Comparison of ENCODE assay signal across 8 cellular contexts in genomic region chr2:223945755-223946154, GRCh38. TPM values are rescaled to one million over a fixed set of nuclear protein-coding genes. Genes with fewer than 3 reads are reported as not detected.
DNase-seq lines count a peak whose midpoint lies in the region; ATAC-seq and TF ChIP-seq lines count a peak whose summit lies in the region.

No MANE protein-coding gene starts in this region.

- no peak overlapping the region for H3K18ac ChIP-seq in H9 (ENCODE audit: insufficient read length, low read depth, low read length)

- no peak overlapping the region for H3K27ac ChIP-seq in mammary epithelial cell (ENCODE audit: insufficient read depth, low read depth, low read length)
- no peak overlapping the region for H3K27ac ChIP-seq in H9 (ENCODE audit: insufficient read length, low read depth, low read length)

- H2AFZ ChIP-seq in mammary epithelial cell (ENCODE audit: low read depth, low read length) (peak overlapping the region; percentile 92), neuron (ENCODE audit: low read depth, low read length) (peak overlapping the region; percentile 76), H9 (ENCODE audit: low read length) (no peak overlapping the region)

- H3K23ac ChIP-seq in H9 (ENCODE audit: insufficient read length, low read depth, low read length): no peak overlapping the region

- H3K9me3 Mint-ChIP-seq in Caco-2 (ENCODE audit: unreplicated experiment) (no peaks in the 10 kb centered on the region), osteocyte (ENCODE audit: unreplicated experiment) (no peaks in the 10 kb centered on the region), H9 (no peaks in the 10 kb centered on the region; a peak in 1 of 5 replicates)

- H3K27me3 ChIP-seq in Caco-2 (replicated peaks; ENCODE audit: control insufficient read depth, insufficient read depth, low read length) (no peaks in the 10 kb centered on the region), MG63 (no peaks in the 10 kb centered on the region), mammary epithelial cell (ENCODE audit: insufficient read depth, low read length) (no peaks in the 10 kb centered on the region), neuron (ENCODE audit: insufficient read depth, low read length) (no peaks in the 10 kb centered on the region), H9 (ENCODE audit: insufficient read depth, low read length) (no peaks in the 10 kb centered on the region)

- CTCF ChIA-PET in Caco-2 (lab: Charles Lee) (no interaction called here), mammary epithelial cell (lab: Charles Lee; ENCODE audit: low non-redundant PET) (no interaction called here)

- ATAC-seq in HG02642 (IDR thresholded peaks at IDR 0.05; ENCODE audit: poor library complexity, unreplicated experiment): no peak

- H3K27ac Mint-ChIP-seq in Caco-2 (ENCODE audit: unreplicated experiment) (no peak overlapping the region), osteocyte (ENCODE audit: unreplicated experiment) (no peak overlapping the region), H9 (no peak overlapping the region)

- H2BK5ac ChIP-seq in H9 (ENCODE audit: insufficient read length, low read length): no peak overlapping the region

- intact Hi-C loops in Caco-2 (cut with micrococcal nuclease; ENCODE audit: unreplicated experiment): loop anchor here (1.0 kb wide), 3 partner anchors 12 to 37 kb away; partner anchors contain the start of gene MRPL44
- intact Hi-C loops in mammary epithelial cell (cut with micrococcal nuclease): loop anchor here (1.0 kb wide), 1 partner anchor 12 kb away; the partner anchor contains the start of gene MRPL44

- in situ Hi-C loops in mammary epithelial cell (cut with MboI; ENCODE audit: low sequenced_read_pairs in 2 of 2): no loop called here

- no peak overlapping the region for H2BK12ac ChIP-seq in H9 (ENCODE audit: insufficient read length, low read depth, low read length)

- peaks cover 2% of the 10 kb centered on the region for H3K23me2 ChIP-seq in H9 (ENCODE audit: insufficient read length, low read depth, low read length, poor library complexity, severe bottlenecking)

- H3K36me3 ChIP-seq in Caco-2 (ENCODE audit: control insufficient read depth, insufficient read depth, low read length): no peaks in the 10 kb centered on the region
- no peaks in the 10 kb centered on the region for H3K36me3 ChIP-seq in MG63
- no peaks in the 10 kb centered on the region for H3K36me3 ChIP-seq in mammary epithelial cell (ENCODE audit: insufficient read depth, low read length)
- no peaks in the 10 kb centered on the region for H3K36me3 ChIP-seq in neuron (ENCODE audit: insufficient read depth, low read length)

- POLR2A ChIA-PET in Caco-2 (lab: Charles Lee): interaction anchor here (1.0 to 1.6 kb wide), 2 partner anchors 15 to 84 kb away, joined by 3 to 11 read pairs; no protein-coding TSS in a partner anchor

- H4K20me1 ChIP-seq in mammary epithelial cell (ENCODE audit: insufficient read depth, low read length) (no peaks in the 10 kb centered on the region), H9 (ENCODE audit: control insufficient read depth, insufficient read depth, insufficient read length) (no peaks in the 10 kb centered on the region)

- H3K4me2 ChIP-seq in mammary epithelial cell (ENCODE audit: insufficient read depth, low read depth, low read length): peak overlapping the region; percentile 44
- H3K4me2 ChIP-seq in H9 (ENCODE audit: insufficient read depth, insufficient read length, low read length): no peak overlapping the region

- H3T11ph ChIP-seq in H9 (ENCODE audit: low read length): no peak overlapping the region

- BruUV-seq in Caco-2 (replicated peaks; lab: Mats Ljungman, UMichigan) (no TSS peak), mammary epithelial cell (replicated peaks; lab: Mats Ljungman, UMichigan) (no TSS peak)

- H3K79me2 ChIP-seq in mammary epithelial cell (ENCODE audit: insufficient read depth, low read length) (peaks cover 42% of the 10 kb centered on the region), H9 (ENCODE audit: insufficient read depth, low read length) (peaks cover 16% of the 10 kb centered on the region; the same call in 1 of the 2 replicates)

- no peak overlapping the region for H4K8ac ChIP-seq in H9 (replicated peaks; ENCODE audit: insufficient read length, low read depth, low read length)

- H3K9me3 ChIP-seq in Caco-2 (no peaks in the 10 kb centered on the region), MG63 (no peaks in the 10 kb centered on the region), mammary epithelial cell (replicated peaks; ENCODE audit: insufficient read depth, low read length) (no peaks in the 10 kb centered on the region), neuron (ENCODE audit: low read length) (no peaks in the 10 kb centered on the region), H9 (ENCODE audit: control insufficient read depth, low read depth, low read length) (no peaks in the 10 kb centered on the region)

- no peak overlapping the region for H2BK15ac ChIP-seq in H9 (ENCODE audit: low read depth, low read length)

- H3K9ac ChIP-seq in mammary epithelial cell (ENCODE audit: insufficient read depth, low read length) (no peak overlapping the region), H9 (ENCODE audit: extremely low read depth, insufficient read length, low read length) (no peak overlapping the region)

- no peak overlapping the region for H4K91ac ChIP-seq in H9 (ENCODE audit: insufficient read length, low read depth, low read length)

- H2AK5ac ChIP-seq in H9 (ENCODE audit: insufficient read length, low read length): no peak overlapping the region

- 50% methylated on average over 4 of the region's 4 CpGs for WGBS in mammary epithelial cell (ENCODE audit: low coverage, missing lambda C conversion rate)
- no CpG with 5 or more reads among the region's 4 CpGs for WGBS in H9 (ENCODE audit: extremely low coverage, insufficient read length, low lambda C conversion rate)

- no peak overlapping the region for H3K56ac ChIP-seq in H9 (ENCODE audit: insufficient read length, low read depth, low read length)

- no peak overlapping the region for H4K5ac ChIP-seq in H9 (ENCODE audit: insufficient read length, low read depth, low read length)

- H3K4me3 Mint-ChIP-seq in Caco-2 (ENCODE audit: unreplicated experiment) (peak overlapping the region; percentile 97), osteocyte (ENCODE audit: unreplicated experiment) (no peak overlapping the region), H9 (peak overlapping the region in 1 of 2 experiments; percentile 99; a peak in 2 of 5 replicates)

- H3K36me3 Mint-ChIP-seq in Caco-2 (ENCODE audit: insufficient read depth, unreplicated experiment) (peaks cover 33% of the 10 kb centered on the region), osteocyte (ENCODE audit: unreplicated experiment) (peaks cover 5% of the 10 kb centered on the region), H9 (ENCODE audit: insufficient read depth in 1 of 3, low read depth in 3 of 3) (peaks cover 8 to 13% (median 10%) of the 10 kb centered on the region in 3 experiments)

- TF ChIP-seq CTCF in Caco-2 (IDR thresholded peaks at IDR 0.05; ENCODE audit: insufficient read depth in 1 of 2, low read depth in 1 of 2, low read length in 1 of 2, severe bottlenecking in 1 of 2, unreplicated experiment in 1 of 2) (no peak), mammary epithelial cell (conservative IDR thresholded peaks at IDR 0.05 in 1 of 2, IDR thresholded peaks at IDR 0.05 in 1 of 2; ENCODE audit: extremely low read depth in 1 of 2, insufficient read depth in 1 of 2, low read depth in 1 of 2, low read length in 2 of 2) (no peak), osteocyte (IDR thresholded peaks at IDR 0.05) (no peak), H9 (conservative IDR thresholded peaks at IDR 0.05) (no peak)

- no peak overlapping the region for H2BK120ac ChIP-seq in H9 (ENCODE audit: low read depth, low read length, poor library complexity, severe bottlenecking)

- H3K4me1 ChIP-seq in Caco-2 (peaks cover 14% of the 10 kb centered on the region), mammary epithelial cell (ENCODE audit: insufficient read depth, low read length) (peaks cover 21% of the 10 kb centered on the region), neuron (ENCODE audit: insufficient read depth, low read length) (peaks cover 10% of the 10 kb centered on the region), H9 (ENCODE audit: insufficient read depth, low read length) (peaks cover 13% of the 10 kb centered on the region)

- dilution Hi-C loops in mammary epithelial cell (cut with HindIII; ENCODE audit: low sequenced_read_pairs): no loop called here

- peaks cover 4% of the 10 kb centered on the region for H3K79me1 ChIP-seq in H9 (ENCODE audit: insufficient read depth, low read depth, low read length, poor library complexity, severe bottlenecking)

- DNase-seq in Caco-2: no peak
- DNase-seq in MG63: no peak
- no peak for DNase-seq in mammary epithelial cell
- DNase-seq in osteocyte (ENCODE audit: extremely low spot score, unreplicated experiment): no peak
- no peak for DNase-seq in NCI-H510A (lab: John Stamatoyannopoulos, UW)
- DNase-seq in H9: no peak

- H2BK20ac ChIP-seq in H9 (ENCODE audit: low read depth, low read length, poor library complexity, severe bottlenecking): no peak overlapping the region

- H3K27me3 Mint-ChIP-seq in Caco-2 (ENCODE audit: insufficient read depth, unreplicated experiment): no peaks in the 10 kb centered on the region
- no peaks in the 10 kb centered on the region for H3K27me3 Mint-ChIP-seq in osteocyte (ENCODE audit: unreplicated experiment)
- peaks cover 2% of the 10 kb centered on the region for H3K27me3 Mint-ChIP-seq in H9 (ENCODE audit: low read depth)

- no peak overlapping the region for H3K14ac ChIP-seq in H9 (ENCODE audit: insufficient read depth, low read length)

- H3K4me1 Mint-ChIP-seq in Caco-2 (ENCODE audit: low read depth, unreplicated experiment): peaks cover 39% of the 10 kb centered on the region
- H3K4me1 Mint-ChIP-seq in osteocyte (ENCODE audit: unreplicated experiment): peaks cover 25% of the 10 kb centered on the region
- H3K4me1 Mint-ChIP-seq in H9: peaks cover 42 to 46% of the 10 kb centered on the region in 2 experiments

- no peak overlapping the region for H3K4ac ChIP-seq in H9 (ENCODE audit: low read depth, low read length)

- H3K4me3 ChIP-seq in Caco-2 (ENCODE audit: low read depth, low read length): no peak overlapping the region
- peak overlapping the region; percentile 84 for H3K4me3 ChIP-seq in MG63
- peak overlapping the region in 1 of 3 experiments; percentile 99 for H3K4me3 ChIP-seq in mammary epithelial cell (replicated peaks in 1 of 3; ENCODE audit: insufficient read depth in 1 of 3, low read depth in 2 of 3, low read length in 3 of 3)
- H3K4me3 ChIP-seq in neuron (ENCODE audit: low read length): peak overlapping the region; percentile 74

RNA-seq across cellular contexts. Expression of gene WDFY1, which starts 0.6 kb away (rescaled TPM):
- total RNA-seq in Caco-2 (2022) (110 and 123 TPM in 2 replicates), mammary epithelial cell (10 to 100 TPM; 55.6 to 96.0 TPM), osteocyte (61.9 and 68.9 TPM in 2 replicates), H9 (2021) (54.1 and 55.7 TPM in 2 replicates)
- total RNA-seq in MG63 (2014; rRNA removed; shearing (Covaris generic); ENCODE audit: low replicate concordance): 23.4 and 23.6 TPM in 2 replicates
- 42.8 TPM for polyA plus RNA-seq in mammary epithelial cell
- polyA minus RNA-seq in mammary epithelial cell: 69.1 TPM

RNA-seq across cellular contexts. Expression of gene MRPL44, which starts 11.5 kb away (rescaled TPM):
- total RNA-seq in Caco-2 (2022) (64.9 and 66.6 TPM in 2 replicates), mammary epithelial cell (10 to 100 TPM; 24.2 to 27.2 TPM), osteocyte (22.7 and 24.8 TPM in 2 replicates), H9 (2021) (46.1 and 47.8 TPM in 2 replicates)
- 32.9 and 42.7 TPM in 2 replicates for total RNA-seq in MG63 (2014; rRNA removed; shearing (Covaris generic); ENCODE audit: low replicate concordance)
- polyA plus RNA-seq in mammary epithelial cell: 22.8 TPM
- polyA minus RNA-seq in mammary epithelial cell: 27.3 TPM
